Comparison of ENCODE assay signal across 28 cellular contexts in the genomic region with DNA sequence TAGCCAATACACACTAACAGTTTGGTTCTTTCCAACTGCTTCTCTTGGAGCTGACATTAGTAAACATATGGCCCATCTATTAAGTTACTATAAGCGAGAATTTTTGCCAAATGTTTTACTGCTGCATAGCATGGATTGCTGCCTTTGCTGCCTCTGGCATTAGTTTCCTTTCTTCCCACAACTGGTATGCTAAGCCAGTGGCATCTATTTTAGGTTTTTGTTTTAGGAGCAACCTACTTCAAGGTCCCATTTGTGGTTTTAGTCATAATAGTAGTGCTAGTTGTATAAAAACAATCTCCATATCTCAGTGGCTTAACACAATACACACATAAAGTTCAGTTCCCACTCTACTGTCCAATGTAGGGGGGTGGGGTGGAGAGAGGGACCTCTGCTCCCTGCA.
"Had no signal": no experiment of that assay in that cellular context is flagged by ENCODE, and none has a peak within 500 bp of the region (broad histone marks: within the 10 kb centered on the region; RNA-seq: fewer than 3 reads in every experiment).

No MANE protein-coding gene starts in this region.

- H3K4me1 ChIP-seq: pancreas, prostate gland, spleen, upper lobe of left lung, vagina had no signal

- ATAC-seq: activated CD4-positive, alpha-beta T cell treated with anti-CD3 and anti-CD28 coated beads for 36 hours; activated CD8-positive, alpha-beta memory T cell treated with anti-CD3 and anti-CD28 coated beads, Interleukin-2, amount 10 ng/mL, durations not matched to agents 7 days and 5 days; activated CD8-positive, alpha-beta T cell treated with anti-CD3 and anti-CD28 coated beads, Interleukin-2, amount 10 ng/mL, durations not matched to agents 7 days and 5 days; activated naive CD8-positive, alpha-beta T cell treated with anti-CD3 and anti-CD28 coated beads, Interleukin-2, amount 50 U/mL, for 24 hours; effector memory CD8-positive, alpha-beta T cell; left colon; naive thymus-derived CD4-positive, alpha-beta T cell; pancreas; stimulated activated naive CD8-positive, alpha-beta T cell treated with anti-CD3 and anti-CD28 coated beads, Interleukin-15, Interleukin-2, amounts not matched to agents 100 U/mL and 50 U/mL, for 24 hours had no signal

- H3K27me3 ChIP-seq: pancreas, spleen, upper lobe of left lung, vagina had no signal

- H3K27ac ChIP-seq: pancreas, prostate gland, spleen, thoracic aorta, upper lobe of left lung, vagina had no signal

- H3K4me3 ChIP-seq: pancreas, prostate gland, spleen, thoracic aorta, upper lobe of left lung, vagina had no signal

- DNase-seq: activated CD4-positive, alpha-beta T cell treated with anti-CD3 and anti-CD28 coated beads for 36 hours; activated CD4-positive, CD25-positive, alpha-beta regulatory T cell; activated CD8-positive, alpha-beta memory T cell treated with anti-CD3 and anti-CD28 coated beads, Interleukin-2, amount 10 ng/mL, durations not matched to agents 7 days and 5 days; activated CD8-positive, alpha-beta T cell treated with anti-CD3 and anti-CD28 coated beads, Interleukin-2, amount 10 ng/mL, durations not matched to agents 7 days and 5 days; activated naive CD8-positive, alpha-beta T cell treated with anti-CD3 and anti-CD28 coated beads, Interleukin-2, amount 50 U/mL, for 24 hours; activated T-cell treated with anti-CD3 and anti-CD28 coated beads, Interleukin-2, amount 50 U/mL, for 48 hours; caudate nucleus; cortex of kidney; effector memory CD8-positive, alpha-beta T cell; erythroblast; foreskin fibroblast; head of caudate nucleus; hippocampal formation; immature natural killer cell; kidney; left colon; mammary epithelial cell; naive thymus-derived CD4-positive, alpha-beta T cell; nucleus accumbens; pancreas; spleen; stimulated activated CD4-positive, alpha-beta T cell treated with anti-CD3 and anti-CD28 coated beads, Interleukin-4, amount 100 ng/mL, for 1 hour; stimulated activated naive CD8-positive, alpha-beta T cell treated with anti-CD3 and anti-CD28 coated beads, Interleukin-15, Interleukin-2, amounts not matched to agents 100 U/mL and 50 U/mL, for 24 hours; T-helper 1 cell; upper lobe of left lung had no signal

- H3K36me3 ChIP-seq: pancreas, prostate gland, spleen, thoracic aorta, upper lobe of left lung, vagina had no signal

- H3K9me3 ChIP-seq: pancreas, prostate gland, spleen, thoracic aorta, upper lobe of left lung, vagina had no signal
